In the genomic region with DNA sequence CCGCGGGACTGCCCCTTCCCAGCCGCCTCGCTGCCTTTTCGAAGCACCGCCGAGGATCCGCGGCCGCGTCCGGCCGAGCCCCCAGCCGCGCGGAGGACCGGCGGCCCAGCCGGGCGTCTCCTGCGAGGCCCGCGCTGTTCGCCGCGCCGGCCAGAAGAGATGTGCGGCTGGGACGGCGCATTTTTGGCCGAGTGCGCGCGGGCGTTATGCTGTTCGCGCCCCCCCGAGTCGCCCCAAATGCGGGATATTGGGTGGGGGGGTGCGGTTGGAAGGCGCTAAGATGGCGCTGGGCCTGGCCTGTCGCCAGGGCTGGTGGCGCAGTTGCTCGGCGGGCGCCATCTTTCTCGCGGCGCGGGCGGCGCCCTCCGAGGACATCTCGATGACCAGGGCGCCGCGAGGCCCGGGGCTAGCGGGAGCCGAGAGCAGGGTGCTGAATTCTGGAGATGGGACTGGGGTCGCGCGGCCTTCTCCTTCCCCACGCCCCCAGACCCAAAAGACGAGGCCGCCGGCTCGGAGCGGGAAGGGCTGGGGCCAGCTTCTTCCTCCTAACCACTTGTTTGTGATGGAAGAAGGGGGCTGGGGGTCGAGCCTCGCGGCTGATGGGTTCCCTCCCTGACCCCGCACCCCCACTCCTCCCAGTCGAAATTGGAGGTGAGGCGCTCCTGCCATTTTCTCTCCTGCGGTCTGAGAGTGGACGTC, we compare ENCODE assay signal across 8 cellular contexts. TPM values are rescaled to one million over a fixed set of nuclear protein-coding genes. Genes with fewer than 3 reads are reported as not detected.
A peak's percentile ranks its signal among the peaks of the same experiment; 100 is the strongest.
DNase-seq lines count a peak whose midpoint lies in the region; ATAC-seq and TF ChIP-seq lines count a peak whose summit lies in the region.

No MANE protein-coding gene starts in this region.

- peak overlapping the region; percentile 85 for H3K4me2 ChIP-seq in OCI-LY7 (ENCODE audit: low read length)

- peaks cover 5% of the 10 kb centered on the region for H4K20me1 ChIP-seq in OCI-LY7 (ENCODE audit: insufficient read depth, low read length)

- peak overlapping the region; percentile 92 for H3K27ac ChIP-seq in OCI-LY7 (ENCODE audit: low read depth, low read length, poor library complexity, severe bottlenecking)

- peak; percentile 38 for ATAC-seq in HG03520 (IDR thresholded peaks at IDR 0.05; ENCODE audit: unreplicated experiment)
- peak; percentile 68 to 70 for ATAC-seq in activated T-cell treated with anti-CD3 and anti-CD28 coated beads, Interleukin-2, amount 50 U/mL, for 4 hours
- peak; percentile 60 to 66 for ATAC-seq in naive B cell (ENCODE audit: low read depth in 2 of 2)
- peak; percentile 74 for ATAC-seq in stimulated activated effector memory CD8-positive, alpha-beta T cell treated with anti-CD3 and anti-CD28 coated beads, Interleukin-12 subunit alpha, Interleukin-12 subunit beta, amount 100 ng/mL, for 72 hours

- no peaks in the 10 kb centered on the region for H3K9me3 ChIP-seq in OCI-LY7 (ENCODE audit: low read length)

- peaks cover 63% of the 10 kb centered on the region for H3K4me1 ChIP-seq in OCI-LY7 (ENCODE audit: insufficient read depth, low read length, poor library complexity, severe bottlenecking)

- POLR2A ChIA-PET in OCI-LY7 (lab: Charles Lee), result interaction anchor here (0.7 to 27.1 kb wide), 3 partner anchors 13 to 1578 kb away, joined by 3 to 494 read pairs (median 67); partner anchors contain the start of gene TBCC

- H3K4me1 Mint-ChIP-seq in activated T-cell treated with anti-CD3 and anti-CD28 coated beads, Interleukin-2, amount 50 U/mL, for 4 hours (ENCODE audit: low read depth), result peaks cover 20% of the 10 kb centered on the region
- H3K4me1 Mint-ChIP-seq in naive B cell, result peaks cover 23 to 26% (median 25%) of the 10 kb centered on the region in 3 donors
- peaks cover 10% of the 10 kb centered on the region for H3K4me1 Mint-ChIP-seq in stimulated activated effector memory CD8-positive, alpha-beta T cell treated with anti-CD3 and anti-CD28 coated beads, Interleukin-12 subunit alpha, Interleukin-12 subunit beta, amount 100 ng/mL, for 72 hours

- H3K9me3 Mint-ChIP-seq in activated T-cell treated with anti-CD3 and anti-CD28 coated beads, Interleukin-2, amount 50 U/mL, for 4 hours, result no peaks in the 10 kb centered on the region
- H3K9me3 Mint-ChIP-seq in naive B cell, result no peaks in the 10 kb centered on the region
- no peaks in the 10 kb centered on the region for H3K9me3 Mint-ChIP-seq in stimulated activated effector memory CD8-positive, alpha-beta T cell treated with anti-CD3 and anti-CD28 coated beads, Interleukin-12 subunit alpha, Interleukin-12 subunit beta, amount 100 ng/mL, for 72 hours

- H2AFZ ChIP-seq in OCI-LY7 (ENCODE audit: low read length), result no peak overlapping the region

- TF ChIP-seq CTCF in OCI-LY7 (conservative IDR thresholded peaks at IDR 0.05; ENCODE audit: low read length), result no peak

- DNase-seq in NCI-H187 (lab: John Stamatoyannopoulos, UW), result peak; percentile 15 to 58
- DNase-seq in NCI-H187 treated with DMSO at 0.1 percent for 48 hours (lab: John Stamatoyannopoulos, UW), result no peak
- peak; percentile 78 for DNase-seq in OCI-LY7 (ENCODE audit: low spot score)
- peak; percentile 72 for DNase-seq in activated T-cell treated with anti-CD3 and anti-CD28 coated beads, Interleukin-2, amount 50 U/mL, for 4 hours
- peak; percentile 72 for DNase-seq in fibroblast of gingiva (ENCODE audit: low read depth)
- peak; percentile 84 for DNase-seq in naive B cell
- DNase-seq in stimulated activated effector memory CD8-positive, alpha-beta T cell treated with anti-CD3 and anti-CD28 coated beads, Interleukin-12 subunit alpha, Interleukin-12 subunit beta, amount 100 ng/mL, for 72 hours (ENCODE audit: low spot score in 2 of 2), result peak; percentile 74 to 88

- CTCF ChIA-PET in OCI-LY7 (lab: Charles Lee; ENCODE audit: unreplicated experiment), result interaction anchor here (0.6 kb wide), 1 partner anchor 97 kb away, joined by 3 read pairs; no protein-coding TSS in a partner anchor

- H3K27ac Mint-ChIP-seq in naive B cell, result peak overlapping the region in 5 of 6 donors; percentile 99 to 100 (median 100)
- H3K27ac Mint-ChIP-seq in stimulated activated effector memory CD8-positive, alpha-beta T cell treated with anti-CD3 and anti-CD28 coated beads, Interleukin-12 subunit alpha, Interleukin-12 subunit beta, amount 100 ng/mL, for 72 hours, result no peak overlapping the region

- H3K9me2 ChIP-seq in OCI-LY7 (ENCODE audit: insufficient read depth, low read length), result no peaks in the 10 kb centered on the region

- H3K36me3 ChIP-seq in OCI-LY7 (ENCODE audit: insufficient read depth, low read length), result peaks cover 46% of the 10 kb centered on the region

- no peaks in the 10 kb centered on the region for H3K27me3 Mint-ChIP-seq in activated T-cell treated with anti-CD3 and anti-CD28 coated beads, Interleukin-2, amount 50 U/mL, for 4 hours (ENCODE audit: low read depth)
- no peaks in the 10 kb centered on the region for H3K27me3 Mint-ChIP-seq in naive B cell

- peaks cover 86% of the 10 kb centered on the region for H3K79me2 ChIP-seq in OCI-LY7 (ENCODE audit: insufficient read depth, low read depth, low read length)

- H3K4me3 Mint-ChIP-seq in activated T-cell treated with anti-CD3 and anti-CD28 coated beads, Interleukin-2, amount 50 U/mL, for 4 hours, result no peak overlapping the region
- peak overlapping the region in 2 of 8 donors; percentile 98 for H3K4me3 Mint-ChIP-seq in naive B cell
- H3K4me3 Mint-ChIP-seq in stimulated activated effector memory CD8-positive, alpha-beta T cell treated with anti-CD3 and anti-CD28 coated beads, Interleukin-12 subunit alpha, Interleukin-12 subunit beta, amount 100 ng/mL, for 72 hours, result no peak overlapping the region

- intact Hi-C loops in OCI-LY7 (cut with micrococcal nuclease; ENCODE audit: unreplicated experiment), result loop anchor here (1.0 to 2.0 kb wide), 3 partner anchors 12 to 95 kb away; partner anchors contain the start of genes RPL7L1 and TBCC

- peak overlapping the region; percentile 75 for H3K4me3 ChIP-seq in OCI-LY7 (ENCODE audit: low read depth, low read length, poor library complexity, severe bottlenecking)

- peaks cover 5% of the 10 kb centered on the region for H3K36me3 Mint-ChIP-seq in activated T-cell treated with anti-CD3 and anti-CD28 coated beads, Interleukin-2, amount 50 U/mL, for 4 hours (ENCODE audit: insufficient read depth)
- peaks cover 8 to 16% of the 10 kb centered on the region in 2 donors for H3K36me3 Mint-ChIP-seq in naive B cell
- H3K36me3 Mint-ChIP-seq in stimulated activated effector memory CD8-positive, alpha-beta T cell treated with anti-CD3 and anti-CD28 coated beads, Interleukin-12 subunit alpha, Interleukin-12 subunit beta, amount 100 ng/mL, for 72 hours, result peaks cover 43% of the 10 kb centered on the region

- no TSS peak for BruUV-seq in OCI-LY7 (replicated peaks; lab: Mats Ljungman, UMichigan)

RNA-seq across cellular contexts. Expression of gene BICRAL, which starts 1.5 kb away (rescaled TPM):
- total RNA-seq in OCI-LY7 (2014; rRNA removed; shearing (Covaris generic)), result 8.0 and 10.3 TPM in 2 replicates
- 25.7 and 27.8 TPM in 2 replicates for total RNA-seq in OCI-LY7 (2022)
- 1 to 10 TPM; 7.6 to 8.5 (median 8.2) TPM for total RNA-seq in activated T-cell treated with anti-CD3 and anti-CD28 coated beads, Interleukin-2, amount 50 U/mL, for 4 hours
- polyA plus RNA-seq in naive B cell (ENCODE audit: low read depth in 6 of 6), result 1 to 10 TPM; 1.8 to 4.9 (median 4.1) TPM

RNA-seq across cellular contexts. Expression of gene TBCC, which starts 37.4 kb away (rescaled TPM):
- total RNA-seq in OCI-LY7 (2014; rRNA removed; shearing (Covaris generic)), result 118 and 136 TPM in 2 replicates
- 69.2 and 78.0 TPM in 2 replicates for total RNA-seq in OCI-LY7 (2022)
- total RNA-seq in activated T-cell treated with anti-CD3 and anti-CD28 coated beads, Interleukin-2, amount 50 U/mL, for 4 hours, result 10 to 100 TPM; 19.6 to 21.4 (median 20.1) TPM
- 100 to 1,000 TPM in 1 of 6 donors, 10 to 100 TPM in 5; 60.5 to 104 (median 71.8) TPM for polyA plus RNA-seq in naive B cell (ENCODE audit: low read depth in 6 of 6)
